In genomic region chr3:139281096-139281495, GRCh38 we compare ENCODE assay signal across 19 cellular contexts.
DNase-seq lines count a peak whose midpoint lies in the region; ATAC-seq and TF ChIP-seq lines count a peak whose summit lies in the region.
"Had no signal": no experiment of that assay in that cellular context is flagged by ENCODE, and none has a peak within 500 bp of the region (broad histone marks: within the 10 kb centered on the region; RNA-seq: fewer than 3 reads in every experiment).

No MANE protein-coding gene starts in this region.

- H3K27ac Mint-ChIP-seq in CD14-positive monocyte, result no peak overlapping the region
- H3K27ac Mint-ChIP-seq: activated naive CD8-positive, alpha-beta T cell treated with anti-CD3 and anti-CD28 coated beads, Interleukin-2, amount 10 ng/mL, durations not matched to agents 7 days and 5 days; CD4-positive, alpha-beta memory T cell; dendritic cell treated with granulocyte-macrophage colony-stimulating factor and Interleukin-4, amounts not matched to agents 40 ng/mL and 50 ng/mL, for 4 days; neural progenitor cell had no signal

- H3K79me2 ChIP-seq in SK-N-SH (ENCODE audit: insufficient read depth), result no peaks in the 10 kb centered on the region

- H3K4me3 Mint-ChIP-seq in CD14-positive monocyte, result no peak overlapping the region
- H3K4me3 Mint-ChIP-seq: activated naive CD8-positive, alpha-beta T cell treated with anti-CD3 and anti-CD28 coated beads, Interleukin-2, amount 10 ng/mL, durations not matched to agents 7 days and 5 days; CD4-positive, alpha-beta memory T cell; dendritic cell treated with granulocyte-macrophage colony-stimulating factor and Interleukin-4, amounts not matched to agents 40 ng/mL and 50 ng/mL, for 4 days; neural progenitor cell had no signal

- H3K4me3 ChIP-seq in SK-N-SH (ENCODE audit: low read depth in 2 of 2, low read length in 1 of 2) (no peak overlapping the region), upper lobe of right lung (no peak overlapping the region)
- H3K4me3 ChIP-seq: breast epithelium, mucosa of descending colon, neural progenitor cell, psoas muscle, stomach had no signal

- H3K9ac ChIP-seq in SK-N-SH, result no peak overlapping the region
- H3K9ac ChIP-seq: neural progenitor cell had no signal

- no peak for ATAC-seq in upper lobe of right lung
- ATAC-seq: mucosa of descending colon had no signal

- intact Hi-C loops in upper lobe of right lung (cut with DNase I) (no loop called here), CD14-positive monocyte (cut with micrococcal nuclease) (no loop called here)

- no peaks in the 10 kb centered on the region for H3K9me2 ChIP-seq in SK-N-SH

- no peaks in the 10 kb centered on the region for H3K4me1 Mint-ChIP-seq in CD14-positive monocyte
- H3K4me1 Mint-ChIP-seq: CD4-positive, alpha-beta memory T cell had no signal

- peaks cover 0 to 4% (median 2%) of the 10 kb centered on the region in 7 donors for H3K9me3 Mint-ChIP-seq in CD14-positive monocyte
- H3K9me3 Mint-ChIP-seq: activated naive CD8-positive, alpha-beta T cell treated with anti-CD3 and anti-CD28 coated beads, Interleukin-2, amount 10 ng/mL, durations not matched to agents 7 days and 5 days; CD4-positive, alpha-beta memory T cell; dendritic cell treated with granulocyte-macrophage colony-stimulating factor and Interleukin-4, amounts not matched to agents 40 ng/mL and 50 ng/mL, for 4 days had no signal

- H3K27me3 Mint-ChIP-seq in CD14-positive monocyte (ENCODE audit: low read depth in 3 of 3), result peaks cover 1 to 11% (median 2%) of the 10 kb centered on the region in 3 donors

- no peaks in the 10 kb centered on the region for H3K27me3 ChIP-seq in SK-N-SH (ENCODE audit: insufficient read depth)
- H3K27me3 ChIP-seq in upper lobe of right lung, result no peaks in the 10 kb centered on the region
- H3K27me3 ChIP-seq: breast epithelium, neural progenitor cell had no signal

- H3K27ac ChIP-seq in SK-N-SH (ENCODE audit: low read depth in 2 of 2, low read length in 1 of 2) (no peak overlapping the region; a peak in 1 of 4 replicates), upper lobe of right lung (no peak overlapping the region)
- H3K27ac ChIP-seq: breast epithelium, neural progenitor cell, psoas muscle, stomach had no signal

- TF ChIP-seq EP300 in SK-N-SH (IDR thresholded peaks at IDR 0.05; ENCODE audit: borderline replicate concordance in 1 of 2, low read depth in 1 of 2, low read length in 1 of 2), result no peak

- no peak overlapping the region for H2AFZ ChIP-seq in SK-N-SH (ENCODE audit: low read depth)
- H2AFZ ChIP-seq: neural progenitor cell had no signal

- H3K36me3 ChIP-seq in SK-N-SH (replicated peaks in 1 of 2; ENCODE audit: control insufficient read depth in 1 of 2, insufficient read depth in 2 of 2, low read length in 1 of 2) (no peaks in the 10 kb centered on the region), upper lobe of right lung (no peaks in the 10 kb centered on the region)
- H3K36me3 ChIP-seq: breast epithelium, neural progenitor cell, stomach had no signal

- TF ChIP-seq RAD21 in SK-N-SH (IDR thresholded peaks at IDR 0.05; ENCODE audit: low read length), result no peak

- CTCF ChIA-PET in SK-N-SH (lab: Yijun Ruan, JAX), result interaction anchor here (0.8 to 2.0 kb wide), 2 partner anchors 10 to 169 kb away, joined by 3 to 4 read pairs; no protein-coding TSS in a partner anchor

- 0 out of 2 replicates have a peak overlapping the region, but pooled peaks have one; percentile 8 for H3K4me2 ChIP-seq in SK-N-SH
- H3K4me2 ChIP-seq: neural progenitor cell had no signal

- H3K4me1 ChIP-seq in SK-N-SH (ENCODE audit: control insufficient read depth in 1 of 2, insufficient read depth in 2 of 2, low read depth in 1 of 2, low read length in 1 of 2), result peaks cover 0 to 14% of the 10 kb centered on the region in 2 experiments; a peak in 2 of 4 replicates
- no peaks in the 10 kb centered on the region for H3K4me1 ChIP-seq in upper lobe of right lung
- H3K4me1 ChIP-seq: breast epithelium, neural progenitor cell, psoas muscle, stomach had no signal

- H4K20me1 ChIP-seq in SK-N-SH (ENCODE audit: insufficient read depth), result no peaks in the 10 kb centered on the region

- DNase-seq in NCI-H2171 treated with DMSO at 0.1 percent for 48 hours (lab: John Stamatoyannopoulos, UW), result peak; percentile 27
- no peak for DNase-seq in NCI-H2171 (lab: John Stamatoyannopoulos, UW)
- no peak for DNase-seq in SK-N-SH
- peak; percentile 65 for DNase-seq in fibroblast of gingiva (ENCODE audit: low read depth)
- peak; percentile 10 for DNase-seq in upper lobe of right lung
- no peak for DNase-seq in NCI-H2107 (lab: John Stamatoyannopoulos, UW)
- DNase-seq in CD14-positive monocyte (ENCODE audit: low spot score), result no peak
- DNase-seq in effector CD8-positive, alpha-beta T cell (lab: John Stamatoyannopoulos, UW), result no peak
- DNase-seq: 8988T; activated naive CD8-positive, alpha-beta T cell treated with anti-CD3 and anti-CD28 coated beads, Interleukin-2, amount 10 ng/mL, durations not matched to agents 7 days and 5 days; CD4-positive, alpha-beta memory T cell; DMS53; mucosa of descending colon; stimulated activated CD4-positive, alpha-beta T cell treated with anti-CD3 and anti-CD28 coated beads, Interleukin-4, amount 100 ng/mL, for 24 hours; stomach had no signal

- WGBS in SK-N-SH (ENCODE audit: low lambda C conversion rate), result 46% methylated on average over 2 of the region's 2 CpGs

- H3K9me3 ChIP-seq in SK-N-SH (no peaks in the 10 kb centered on the region), upper lobe of right lung (no peaks in the 10 kb centered on the region)
- H3K9me3 ChIP-seq: breast epithelium, mucosa of descending colon, psoas muscle, stomach had no signal

- no peak for TF ChIP-seq CTCF in SK-N-SH (IDR thresholded peaks at IDR 0.05)
- TF ChIP-seq CTCF in upper lobe of right lung (IDR thresholded peaks at IDR 0.05), result no peak
- no peak for TF ChIP-seq CTCF in CD14-positive monocyte (IDR thresholded peaks at IDR 0.05)

- POLR2A ChIA-PET in SK-N-SH (lab: Yijun Ruan, JAX), result no interaction called here

- no peaks in the 10 kb centered on the region for H3F3A ChIP-seq in SK-N-SH (replicated peaks; ENCODE audit: insufficient read depth)

- no peaks in the 10 kb centered on the region for H3K36me3 Mint-ChIP-seq in CD14-positive monocyte
- H3K36me3 Mint-ChIP-seq: activated naive CD8-positive, alpha-beta T cell treated with anti-CD3 and anti-CD28 coated beads, Interleukin-2, amount 10 ng/mL, durations not matched to agents 7 days and 5 days; CD4-positive, alpha-beta memory T cell; neural progenitor cell had no signal

TF ChIP-seq in SK-N-SH, 30 proteins besides CTCF, POLR2A, EP300 and RAD21:
- TF ChIP-seq POLR2AphosphoS5 (IDR thresholded peaks at IDR 0.05; ENCODE audit: low read depth, low read length) (no peak), GATA2 (CRISPR knock-in tag; IDR thresholded peaks at IDR 0.05) (no peak; the same call in 1 of the 2 replicates), CHD2 (IDR thresholded peaks at IDR 0.05; ENCODE audit: low read length, partially characterized antibody) (no peak), REST (IDR thresholded peaks at IDR 0.05; ENCODE audit: low read depth, low read length) (peak; percentile 90), ZBTB33 (IDR thresholded peaks at IDR 0.05; ENCODE audit: borderline replicate concordance, low read depth) (no peak)

Comparison
In these comparisons a context has a peak if more than half of its experiments do, and no peak if none do; other contexts are left out.
1. DNase-seq: peak in NCI-H2171 treated with DMSO at 0.1 percent for 48 hours (single experiment), fibroblast of gingiva (single experiment) and upper lobe of right lung (single experiment); none in NCI-H2171 (single experiment), SK-N-SH (single experiment), NCI-H2107 (single experiment), CD14-positive monocyte (single experiment) and effector CD8-positive, alpha-beta T cell (single experiment).